Comparison of ENCODE assay signal across 21 cellular contexts in the genomic region with DNA sequence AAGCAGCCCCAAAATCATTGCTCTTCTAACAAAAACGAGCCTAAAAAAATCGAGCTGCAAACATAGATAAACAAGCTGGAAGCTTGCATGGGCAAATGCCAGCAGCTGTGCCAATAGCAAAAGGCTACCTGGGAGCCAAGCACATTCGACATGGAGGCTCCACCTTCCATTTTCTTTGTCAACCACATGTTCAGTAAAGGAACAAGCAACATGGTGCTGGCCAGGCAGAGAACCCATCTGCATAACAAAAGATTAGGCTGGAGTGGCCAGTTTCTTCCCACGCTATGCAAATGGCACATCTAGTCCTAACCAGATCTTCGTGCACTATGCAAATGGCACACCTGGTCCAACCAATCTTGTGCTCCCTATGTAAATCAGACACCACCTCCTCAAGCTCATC.
"Had no signal": no experiment of that assay in that cellular context is flagged by ENCODE, and none has a peak within 500 bp of the region (broad histone marks: within the 10 kb centered on the region; RNA-seq: fewer than 3 reads in every experiment).

No MANE protein-coding gene starts in this region.

- H3K9me3 Mint-ChIP-seq: activated CD4-positive, alpha-beta T cell treated with anti-CD3 and anti-CD28 coated beads, Interleukin-2, amount 10 ng/mL, durations not matched to agents 24 days and 14 days; T-helper 2 cell treated with Interferon-gamma antibody and Interleukin-4, amounts not matched to agents 5 μg/mL and 100 μg/mL, for 36 hours had no signal

- H3K4me1 Mint-ChIP-seq: activated CD4-positive, alpha-beta T cell treated with anti-CD3 and anti-CD28 coated beads, Interleukin-2, amount 10 ng/mL, durations not matched to agents 24 days and 14 days had no signal

- H3K27me3 Mint-ChIP-seq: activated CD4-positive, alpha-beta T cell treated with anti-CD3 and anti-CD28 coated beads, Interleukin-2, amount 10 ng/mL, durations not matched to agents 24 days and 14 days; activated naive CD8-positive, alpha-beta T cell; central memory CD8-positive, alpha-beta T cell; stimulated activated naive CD8-positive, alpha-beta T cell treated with anti-CD3 and anti-CD28 coated beads, Interleukin-15, Interleukin-2, amounts not matched to agents 100 ng/mL and 50 ng/mL, for 24 hours had no signal

- DNase-seq: activated CD4-positive, alpha-beta T cell treated with anti-CD3 and anti-CD28 coated beads, Interleukin-2, amount 10 ng/mL, durations not matched to agents 24 days and 14 days; activated CD4-positive, CD25-positive, alpha-beta regulatory T cell; activated CD8-positive, alpha-beta memory T cell treated with anti-CD3 and anti-CD28 coated beads, Interleukin-2, amount 50 U/mL, for 4 hours; activated CD8-positive, alpha-beta T cell treated with anti-CD3 and anti-CD28 coated beads, Interleukin-2, amount 10 ng/mL, durations not matched to agents 7 days and 5 days; activated gamma-delta T cell treated with Interleukin-2 at 50 U/mL for 16 hours; activated T-cell treated with anti-CD3 and anti-CD28 coated beads, Interleukin-2, amount 50 U/mL, for 48 hours; brain microvascular endothelial cell; cortex of kidney; effector CD4-positive, alpha-beta T cell; esophagus squamous epithelium; left ventricle myocardium superior; mesenchymal stem cell; ovary; right lobe of liver; trophoblast cell had no signal

- ATAC-seq: activated CD8-positive, alpha-beta T cell treated with anti-CD3 and anti-CD28 coated beads, Interleukin-2, amount 10 ng/mL, durations not matched to agents 7 days and 5 days; left ventricle myocardium superior had no signal

- H3K4me3 Mint-ChIP-seq: activated CD4-positive, alpha-beta T cell treated with anti-CD3 and anti-CD28 coated beads, Interleukin-2, amount 10 ng/mL, durations not matched to agents 24 days and 14 days; activated CD8-positive, alpha-beta T cell treated with anti-CD3 and anti-CD28 coated beads, Interleukin-2, amount 10 ng/mL, durations not matched to agents 7 days and 5 days; activated naive CD8-positive, alpha-beta T cell; central memory CD8-positive, alpha-beta T cell; stimulated activated naive CD8-positive, alpha-beta T cell treated with anti-CD3 and anti-CD28 coated beads, Interleukin-15, Interleukin-2, amounts not matched to agents 100 ng/mL and 50 ng/mL, for 24 hours; T-helper 2 cell treated with Interferon-gamma antibody and Interleukin-4, amounts not matched to agents 5 μg/mL and 100 μg/mL, for 36 hours had no signal

- H3K79me2 ChIP-seq: hepatocyte had no signal

- H3K4me1 ChIP-seq: right lobe of liver had no signal

- H3K27ac Mint-ChIP-seq: activated CD4-positive, alpha-beta T cell treated with anti-CD3 and anti-CD28 coated beads, Interleukin-2, amount 10 ng/mL, durations not matched to agents 24 days and 14 days; activated CD8-positive, alpha-beta T cell treated with anti-CD3 and anti-CD28 coated beads, Interleukin-2, amount 10 ng/mL, durations not matched to agents 7 days and 5 days; activated naive CD8-positive, alpha-beta T cell; stimulated activated naive CD8-positive, alpha-beta T cell treated with anti-CD3 and anti-CD28 coated beads, Interleukin-15, Interleukin-2, amounts not matched to agents 100 ng/mL and 50 ng/mL, for 24 hours; T-helper 2 cell treated with Interferon-gamma antibody and Interleukin-4, amounts not matched to agents 5 μg/mL and 100 μg/mL, for 36 hours had no signal

- H3K27ac ChIP-seq: brain microvascular endothelial cell, esophagus squamous epithelium, hepatocyte, ovary, right lobe of liver, suprapubic skin had no signal

- H3K4me2 ChIP-seq: hepatocyte had no signal

- H2AFZ ChIP-seq: hepatocyte had no signal

- H3K27me3 ChIP-seq: brain microvascular endothelial cell, esophagus squamous epithelium, hepatocyte, ovary, right lobe of liver, suprapubic skin had no signal

- H3K36me3 ChIP-seq: brain microvascular endothelial cell, ovary, right lobe of liver, suprapubic skin had no signal

- H3K4me3 ChIP-seq: esophagus squamous epithelium, hepatocyte, ovary, right lobe of liver, suprapubic skin had no signal
